In genomic region chr6:6315660-6316059, GRCh38 we compare ENCODE assay signal across 8 cellular contexts. TPM values are rescaled to one million over a fixed set of nuclear protein-coding genes. Genes with fewer than 3 reads are reported as not detected.
DNase-seq lines count a peak whose midpoint lies in the region; ATAC-seq, FAIRE-seq and TF ChIP-seq lines count a peak whose summit lies in the region.

No MANE protein-coding gene starts in this region.

- peak overlapping the region in 1 of 2 donors; percentile 33 for H3K4me3 Mint-ChIP-seq in CD14-positive monocyte
- no peak overlapping the region for H3K4me3 Mint-ChIP-seq in activated T-helper 1 cell treated with anti-CD3 and anti-CD28 coated beads, Interleukin-12 subunit alpha, Interleukin-12 subunit beta, Interleukin-2, Interleukin-4 antibody, amounts not matched to agents 30 ng/mL and 10 ng/mL and 1 ng/mL, durations not matched to agents 14 hours and 24 hours and 36 hours

- peak; percentile 94 for ATAC-seq in left lobe of liver
- ATAC-seq in GM19328 (IDR thresholded peaks at IDR 0.05; ENCODE audit: unreplicated experiment), result no peak

- H3K4me3 ChIP-seq in brain microvascular endothelial cell (ENCODE audit: low read depth, low read length), result no peak overlapping the region

- in situ Hi-C loops in brain microvascular endothelial cell (cut with HindIII; ENCODE audit: low pct_ligation_motif_present, low sequenced_read_pairs), result no loop called here

- no peak overlapping the region for H3K27ac ChIP-seq in brain microvascular endothelial cell

- intact Hi-C loops in CD14-positive monocyte (cut with micrococcal nuclease), result no loop called here
- intact Hi-C loops in activated T-helper 1 cell treated with anti-CD3 and anti-CD28 coated beads, Interleukin-12 subunit alpha, Interleukin-12 subunit beta, Interleukin-2, Interleukin-4 antibody, amounts not matched to agents 30 ng/mL and 10 ng/mL and 1 ng/mL, durations not matched to agents 14 hours and 24 hours and 36 hours (cut with micrococcal nuclease), result loop anchor here (1.0 to 10.0 kb wide), 2 partner anchors 229 to 258 kb away; no protein-coding TSS in a partner anchor

- H3K36me3 Mint-ChIP-seq in CD14-positive monocyte, result peaks cover 9 to 15% of the 10 kb centered on the region in 2 donors
- no peaks in the 10 kb centered on the region for H3K36me3 Mint-ChIP-seq in activated T-helper 1 cell treated with anti-CD3 and anti-CD28 coated beads, Interleukin-12 subunit alpha, Interleukin-12 subunit beta, Interleukin-2, Interleukin-4 antibody, amounts not matched to agents 30 ng/mL and 10 ng/mL and 1 ng/mL, durations not matched to agents 14 hours and 24 hours and 36 hours (ENCODE audit: low read depth)

- DNase-seq in CD14-positive monocyte (ENCODE audit: low spot score), result no peak
- DNase-seq in GM19239 (ENCODE audit: insufficient read length, low spot score), result no peak
- DNase-seq in NCI-H69 (lab: John Stamatoyannopoulos, UW), result peak; percentile 40
- DNase-seq in brain microvascular endothelial cell, result peak; percentile 42
- DNase-seq in left lobe of liver (ENCODE audit: low spot score), result no peak
- DNase-seq in superior temporal gyrus (ENCODE audit: extremely low spot score), result peak; percentile 78
- DNase-seq in activated T-helper 1 cell treated with anti-CD3 and anti-CD28 coated beads, Interleukin-12 subunit alpha, Interleukin-12 subunit beta, Interleukin-2, Interleukin-4 antibody, amounts not matched to agents 30 ng/mL and 10 ng/mL and 1 ng/mL, durations not matched to agents 14 hours and 24 hours and 36 hours (ENCODE audit: low spot score), result no peak

- peaks cover 67% of the 10 kb centered on the region for H3K4me1 Mint-ChIP-seq in CD14-positive monocyte
- H3K4me1 Mint-ChIP-seq in activated T-helper 1 cell treated with anti-CD3 and anti-CD28 coated beads, Interleukin-12 subunit alpha, Interleukin-12 subunit beta, Interleukin-2, Interleukin-4 antibody, amounts not matched to agents 30 ng/mL and 10 ng/mL and 1 ng/mL, durations not matched to agents 14 hours and 24 hours and 36 hours (ENCODE audit: low read depth), result no peaks in the 10 kb centered on the region

- peak; percentile 79 for FAIRE-seq in GM19239 (lab: Jason Lieb, UNC)

- H3K27me3 ChIP-seq in brain microvascular endothelial cell (replicated peaks), result no peaks in the 10 kb centered on the region

- no peaks in the 10 kb centered on the region for H3K36me3 ChIP-seq in brain microvascular endothelial cell (replicated peaks)

- H3K27ac Mint-ChIP-seq in CD14-positive monocyte, result no peak overlapping the region
- H3K27ac Mint-ChIP-seq in activated T-helper 1 cell treated with anti-CD3 and anti-CD28 coated beads, Interleukin-12 subunit alpha, Interleukin-12 subunit beta, Interleukin-2, Interleukin-4 antibody, amounts not matched to agents 30 ng/mL and 10 ng/mL and 1 ng/mL, durations not matched to agents 14 hours and 24 hours and 36 hours, result no peak overlapping the region

- TF ChIP-seq CTCF in CD14-positive monocyte (IDR thresholded peaks at IDR 0.05) (peak; percentile 86), brain microvascular endothelial cell (IDR thresholded peaks at IDR 0.05; ENCODE audit: low read depth, low read length, missing control alignments) (peak; percentile 82)

- peaks cover 0 to 4% (median 0%) of the 10 kb centered on the region in 7 donors for H3K9me3 Mint-ChIP-seq in CD14-positive monocyte
- H3K9me3 Mint-ChIP-seq in activated T-helper 1 cell treated with anti-CD3 and anti-CD28 coated beads, Interleukin-12 subunit alpha, Interleukin-12 subunit beta, Interleukin-2, Interleukin-4 antibody, amounts not matched to agents 30 ng/mL and 10 ng/mL and 1 ng/mL, durations not matched to agents 14 hours and 24 hours and 36 hours, result no peaks in the 10 kb centered on the region

- H3K27me3 Mint-ChIP-seq in CD14-positive monocyte (ENCODE audit: low read depth in 3 of 3), result peaks cover 0 to 7% (median 4%) of the 10 kb centered on the region in 3 donors
- H3K27me3 Mint-ChIP-seq in activated T-helper 1 cell treated with anti-CD3 and anti-CD28 coated beads, Interleukin-12 subunit alpha, Interleukin-12 subunit beta, Interleukin-2, Interleukin-4 antibody, amounts not matched to agents 30 ng/mL and 10 ng/mL and 1 ng/mL, durations not matched to agents 14 hours and 24 hours and 36 hours (ENCODE audit: insufficient read depth), result peaks cover 32% of the 10 kb centered on the region

RNA-seq across cellular contexts. Expression of gene F13A1, which starts 4.8 kb away (rescaled TPM):
- 100 to 1,000 TPM; 105 to 136 TPM for polyA plus RNA-seq in CD14-positive monocyte
- 1.1 TPM for total RNA-seq in left lobe of liver
- not detected in 2 replicates for total RNA-seq in activated T-helper 1 cell treated with anti-CD3 and anti-CD28 coated beads, Interleukin-12 subunit alpha, Interleukin-12 subunit beta, Interleukin-2, Interleukin-4 antibody, amounts not matched to agents 30 ng/mL and 10 ng/mL and 1 ng/mL, durations not matched to agents 14 hours and 24 hours and 36 hours

Comparison
In these comparisons a context has a peak if more than half of its experiments do, and no peak if none do; other contexts are left out.
1. DNase-seq: peak in NCI-H69 (single experiment), brain microvascular endothelial cell (single experiment) and superior temporal gyrus (single experiment); none in CD14-positive monocyte (single experiment), GM19239 (single experiment), left lobe of liver (single experiment) and activated T-helper 1 cell treated with anti-CD3 and anti-CD28 coated beads, Interleukin-12 subunit alpha, Interleukin-12 subunit beta, Interleukin-2, Interleukin-4 antibody, amounts not matched to agents 30 ng/mL and 10 ng/mL and 1 ng/mL, durations not matched to agents 14 hours and 24 hours and 36 hours (single experiment).